ENCODE assay signal across 8 cellular contexts in genomic region chr14:35045798-35046047, GRCh38. TPM values are rescaled to one million over a fixed set of nuclear protein-coding genes. Genes with fewer than 3 reads are reported as not detected.
DNase-seq lines count a peak whose midpoint lies in the region; ATAC-seq, FAIRE-seq and TF ChIP-seq lines count a peak whose summit lies in the region.

No MANE protein-coding gene starts in this region.

- TF ChIP-seq CTCF in kidney (IDR thresholded peaks at IDR 0.05; ENCODE audit: borderline replicate concordance, extremely low read depth, insufficient read depth) = no peak

- no peaks in the 10 kb centered on the region for H3K9me3 ChIP-seq in kidney (ENCODE audit: control insufficient read depth in 1 of 2, low read length in 2 of 2)

- H3K27me3 Mint-ChIP-seq in activated CD4-positive, alpha-beta T cell treated with anti-CD3 and anti-CD28 coated beads, Interleukin-2, amount 10 ng/mL, durations not matched to agents 24 days and 14 days = no peaks in the 10 kb centered on the region
- no peaks in the 10 kb centered on the region for H3K27me3 Mint-ChIP-seq in activated naive CD8-positive, alpha-beta T cell treated with anti-CD3 and anti-CD28 coated beads for 36 hours

- FAIRE-seq in kidney (lab: Jason Lieb, UNC) = no peak

- ATAC-seq in HG03108 (IDR thresholded peaks at IDR 0.05; ENCODE audit: unreplicated experiment) = no peak
- ATAC-seq in GM21528 (IDR thresholded peaks at IDR 0.05; ENCODE audit: low FRiP score, unreplicated experiment) = no peak

- H3K36me3 Mint-ChIP-seq in activated CD4-positive, alpha-beta T cell treated with anti-CD3 and anti-CD28 coated beads, Interleukin-2, amount 10 ng/mL, durations not matched to agents 24 days and 14 days (ENCODE audit: low read depth) = peaks cover 15% of the 10 kb centered on the region
- peaks cover 9% of the 10 kb centered on the region for H3K36me3 Mint-ChIP-seq in activated naive CD8-positive, alpha-beta T cell treated with anti-CD3 and anti-CD28 coated beads for 36 hours

- intact Hi-C loops in activated CD4-positive, alpha-beta T cell treated with anti-CD3 and anti-CD28 coated beads, Interleukin-2, amount 10 ng/mL, durations not matched to agents 24 days and 14 days (cut with micrococcal nuclease) = loop anchor here (1.0 to 5.0 kb wide), 8 partner anchors 63 to 782 kb away; partner anchors contain the start of genes BRMS1L, NFKBIA, PRORP and PSMA6
- intact Hi-C loops in kidney (cut with DNase I) = no loop called here

- H3K4me1 ChIP-seq in kidney (ENCODE audit: control insufficient read depth in 1 of 2, insufficient read depth in 1 of 2, low read depth in 1 of 2, low read length in 2 of 2) = peaks cover 2 to 5% of the 10 kb centered on the region in 2 donors

- H3K27ac ChIP-seq in kidney (ENCODE audit: low read depth in 2 of 2, low read length in 2 of 2) = peak overlapping the region; percentile 89 to 97
- H3K27ac ChIP-seq in temporal lobe (ENCODE audit: low read depth, low read length) = peak overlapping the region; percentile 95

- no peak for DNase-seq in activated CD4-positive, alpha-beta T cell treated with anti-CD3 and anti-CD28 coated beads, Interleukin-2, amount 10 ng/mL, durations not matched to agents 24 days and 14 days
- no peak for DNase-seq in activated CD4-positive, alpha-beta T cell treated with anti-CD3 and anti-CD28 coated beads for 4 hours
- no peak for DNase-seq in activated naive CD8-positive, alpha-beta T cell treated with anti-CD3 and anti-CD28 coated beads for 36 hours
- no peak for DNase-seq in kidney
- DNase-seq in stimulated activated CD4-positive, alpha-beta T cell treated with anti-CD3 and anti-CD28 coated beads, Interleukin-12 subunit alpha, Interleukin-12 subunit beta, amount 100 ng/mL, for 4 hours = no peak

- H3K9me3 Mint-ChIP-seq in activated CD4-positive, alpha-beta T cell treated with anti-CD3 and anti-CD28 coated beads, Interleukin-2, amount 10 ng/mL, durations not matched to agents 24 days and 14 days = no peaks in the 10 kb centered on the region
- H3K9me3 Mint-ChIP-seq in activated naive CD8-positive, alpha-beta T cell treated with anti-CD3 and anti-CD28 coated beads for 36 hours = no peaks in the 10 kb centered on the region

- peak overlapping the region; percentile 97 for H3K27ac Mint-ChIP-seq in activated CD4-positive, alpha-beta T cell treated with anti-CD3 and anti-CD28 coated beads, Interleukin-2, amount 10 ng/mL, durations not matched to agents 24 days and 14 days
- peak overlapping the region; percentile 100 for H3K27ac Mint-ChIP-seq in activated naive CD8-positive, alpha-beta T cell treated with anti-CD3 and anti-CD28 coated beads for 36 hours

- peaks cover 27% of the 10 kb centered on the region for H3K4me1 Mint-ChIP-seq in activated CD4-positive, alpha-beta T cell treated with anti-CD3 and anti-CD28 coated beads, Interleukin-2, amount 10 ng/mL, durations not matched to agents 24 days and 14 days
- H3K4me1 Mint-ChIP-seq in activated naive CD8-positive, alpha-beta T cell treated with anti-CD3 and anti-CD28 coated beads for 36 hours = peaks cover 30% of the 10 kb centered on the region

- H3K36me3 ChIP-seq in kidney (ENCODE audit: control insufficient read depth in 1 of 2, insufficient read depth in 2 of 2, low read length in 2 of 2) = no peaks in the 10 kb centered on the region

- peak overlapping the region; percentile 96 for H3K4me3 Mint-ChIP-seq in activated CD4-positive, alpha-beta T cell treated with anti-CD3 and anti-CD28 coated beads, Interleukin-2, amount 10 ng/mL, durations not matched to agents 24 days and 14 days
- H3K4me3 Mint-ChIP-seq in activated naive CD8-positive, alpha-beta T cell treated with anti-CD3 and anti-CD28 coated beads for 36 hours = peak overlapping the region; percentile 94

- H3K4me3 ChIP-seq in kidney (ENCODE audit: low read length in 2 of 2) = peak overlapping the region; percentile 90 to 91

- peak overlapping the region; percentile 45 to 98 for H3K9ac ChIP-seq in kidney (ENCODE audit: low read length in 2 of 2)

RNA-seq across cellular contexts. Expression of gene FAM177A1, which starts 0.3 kb away (rescaled TPM):
- 37.9 and 41.6 TPM in 2 replicates for total RNA-seq in activated CD4-positive, alpha-beta T cell treated with anti-CD3 and anti-CD28 coated beads, Interleukin-2, amount 10 ng/mL, durations not matched to agents 24 days and 14 days
- 10 to 100 TPM; 33.1 to 35.9 TPM for total RNA-seq in activated naive CD8-positive, alpha-beta T cell treated with anti-CD3 and anti-CD28 coated beads for 36 hours
- total RNA-seq in kidney = 66.4 TPM
- 114 TPM for polyA plus RNA-seq in kidney (ENCODE audit: insufficient read depth, low read depth, low replicate concordance)
- 36.4 TPM for total RNA-seq in temporal lobe
